Comparison of ENCODE assay signal across 2 cellular contexts in the genomic region with DNA sequence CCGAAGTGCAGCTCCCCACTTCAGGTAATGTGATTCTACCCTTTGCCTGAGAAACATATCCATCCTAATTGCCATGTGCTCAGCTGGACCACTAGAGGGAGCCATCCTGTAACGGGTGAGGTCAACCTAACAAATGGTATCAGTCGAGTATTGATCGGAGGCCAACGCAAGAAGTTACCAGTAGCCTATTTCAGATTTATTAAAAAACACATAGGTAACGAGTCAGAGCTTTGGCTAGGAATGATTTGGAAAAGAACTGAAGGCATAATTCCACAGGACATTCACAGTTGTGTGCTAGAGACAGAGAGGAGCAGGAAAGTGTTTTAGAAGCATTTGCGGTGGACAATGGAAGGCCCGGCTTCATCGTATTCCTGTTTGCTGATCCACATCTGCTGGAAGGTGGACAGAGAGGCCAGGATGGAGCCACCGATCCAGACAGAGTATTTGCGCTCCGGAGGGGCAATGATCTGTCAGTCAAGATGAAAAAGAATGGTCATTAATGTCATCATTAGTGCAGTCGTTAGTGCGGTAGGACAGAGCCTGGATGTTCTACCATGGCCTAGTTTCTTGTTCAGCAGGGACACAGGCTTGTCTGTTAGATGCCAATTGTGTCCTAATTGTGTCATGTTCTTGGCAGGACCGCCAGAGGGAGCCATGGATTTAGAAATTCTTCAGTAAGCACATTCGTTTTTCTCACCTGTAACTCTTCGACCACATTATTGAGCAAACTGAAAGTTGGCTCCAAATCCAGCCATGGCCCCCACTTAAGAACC.
TF ChIP-seq lines count a peak whose summit lies in the region.

No MANE protein-coding gene starts in this region.

TF ChIP-seq in GM23338, 12 proteins besides CTCF, POLR2A, EP300 and RAD21:
- TF ChIP-seq STAT1 (IDR thresholded peaks at IDR 0.05; ENCODE audit: unreplicated experiment): no peak
- TF ChIP-seq REST (IDR thresholded peaks at IDR 0.05; ENCODE audit: unreplicated experiment): no peak
- TF ChIP-seq, protein P1, sequence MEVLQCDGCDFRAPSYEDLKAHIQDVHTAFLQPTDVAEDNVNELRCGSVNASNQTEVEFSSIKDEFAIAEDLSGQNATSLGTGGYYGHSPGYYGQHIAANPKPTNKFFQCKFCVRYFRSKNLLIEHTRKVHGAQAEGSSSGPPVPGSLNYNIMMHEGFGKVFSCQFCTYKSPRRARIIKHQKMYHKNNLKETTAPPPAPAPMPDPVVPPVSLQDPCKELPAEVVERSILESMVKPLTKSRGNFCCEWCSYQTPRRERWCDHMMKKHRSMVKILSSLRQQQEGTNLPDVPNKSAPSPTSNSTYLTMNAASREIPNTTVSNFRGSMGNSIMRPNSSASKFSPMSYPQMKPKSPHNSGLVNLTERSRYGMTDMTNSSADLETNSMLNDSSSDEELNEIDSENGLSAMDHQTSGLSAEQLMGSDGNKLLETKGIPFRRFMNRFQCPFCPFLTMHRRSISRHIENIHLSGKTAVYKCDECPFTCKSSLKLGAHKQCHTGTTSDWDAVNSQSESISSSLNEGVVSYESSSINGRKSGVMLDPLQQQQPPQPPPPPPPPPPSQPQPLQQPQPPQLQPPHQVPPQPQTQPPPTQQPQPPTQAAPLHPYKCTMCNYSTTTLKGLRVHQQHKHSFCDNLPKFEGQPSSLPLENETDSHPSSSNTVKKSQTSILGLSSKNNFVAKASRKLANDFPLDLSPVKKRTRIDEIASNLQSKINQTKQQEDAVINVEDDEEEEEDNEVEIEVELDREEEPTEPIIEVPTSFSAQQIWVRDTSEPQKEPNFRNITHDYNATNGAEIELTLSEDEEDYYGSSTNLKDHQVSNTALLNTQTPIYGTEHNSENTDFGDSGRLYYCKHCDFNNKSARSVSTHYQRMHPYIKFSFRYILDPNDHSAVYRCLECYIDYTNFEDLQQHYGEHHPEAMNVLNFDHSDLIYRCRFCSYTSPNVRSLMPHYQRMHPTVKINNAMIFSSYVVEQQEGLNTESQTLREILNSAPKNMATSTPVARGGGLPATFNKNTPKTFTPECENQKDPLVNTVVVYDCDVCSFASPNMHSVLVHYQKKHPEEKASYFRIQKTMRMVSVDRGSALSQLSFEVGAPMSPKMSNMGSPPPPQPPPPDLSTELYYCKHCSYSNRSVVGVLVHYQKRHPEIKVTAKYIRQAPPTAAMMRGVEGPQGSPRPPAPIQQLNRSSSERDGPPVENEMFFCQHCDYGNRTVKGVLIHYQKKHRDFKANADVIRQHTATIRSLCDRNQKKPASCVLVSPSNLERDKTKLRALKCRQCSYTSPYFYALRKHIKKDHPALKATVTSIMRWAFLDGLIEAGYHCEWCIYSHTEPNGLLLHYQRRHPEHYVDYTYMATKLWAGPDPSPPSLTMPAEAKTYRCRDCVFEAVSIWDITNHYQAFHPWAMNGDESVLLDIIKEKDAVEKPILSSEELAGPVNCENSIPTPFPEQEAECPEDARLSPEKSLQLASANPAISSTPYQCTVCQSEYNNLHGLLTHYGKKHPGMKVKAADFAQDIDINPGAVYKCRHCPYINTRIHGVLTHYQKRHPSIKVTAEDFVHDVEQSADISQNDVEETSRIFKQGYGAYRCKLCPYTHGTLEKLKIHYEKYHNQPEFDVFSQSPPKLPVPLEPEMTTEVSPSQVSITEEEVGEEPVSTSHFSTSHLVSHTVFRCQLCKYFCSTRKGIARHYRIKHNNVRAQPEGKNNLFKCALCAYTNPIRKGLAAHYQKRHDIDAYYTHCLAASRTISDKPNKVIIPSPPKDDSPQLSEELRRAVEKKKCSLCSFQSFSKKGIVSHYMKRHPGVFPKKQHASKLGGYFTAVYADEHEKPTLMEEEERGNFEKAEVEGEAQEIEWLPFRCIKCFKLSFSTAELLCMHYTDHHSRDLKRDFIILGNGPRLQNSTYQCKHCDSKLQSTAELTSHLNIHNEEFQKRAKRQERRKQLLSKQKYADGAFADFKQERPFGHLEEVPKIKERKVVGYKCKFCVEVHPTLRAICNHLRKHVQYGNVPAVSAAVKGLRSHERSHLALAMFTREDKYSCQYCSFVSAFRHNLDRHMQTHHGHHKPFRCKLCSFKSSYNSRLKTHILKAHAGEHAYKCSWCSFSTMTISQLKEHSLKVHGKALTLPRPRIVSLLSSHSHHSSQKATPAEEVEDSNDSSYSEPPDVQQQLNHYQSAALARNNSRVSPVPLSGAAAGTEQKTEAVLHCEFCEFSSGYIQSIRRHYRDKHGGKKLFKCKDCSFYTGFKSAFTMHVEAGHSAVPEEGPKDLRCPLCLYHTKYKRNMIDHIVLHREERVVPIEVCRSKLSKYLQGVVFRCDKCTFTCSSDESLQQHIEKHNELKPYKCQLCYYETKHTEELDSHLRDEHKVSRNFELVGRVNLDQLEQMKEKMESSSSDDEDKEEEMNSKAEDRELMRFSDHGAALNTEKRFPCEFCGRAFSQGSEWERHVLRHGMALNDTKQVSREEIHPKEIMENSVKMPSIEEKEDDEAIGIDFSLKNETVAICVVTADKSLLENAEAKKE (CRISPR knock-in tag; IDR thresholded peaks at IDR 0.05): peak; percentile 46; the same call in 1 of the 2 replicates
- TF ChIP-seq NANOG (IDR thresholded peaks at IDR 0.05; ENCODE audit: borderline replicate concordance): no peak
TF ChIP-seq in GM23338: peak in this region for 1.

TF ChIP-seq in K562, 482 proteins besides CTCF, POLR2A, EP300 and RAD21:
- no peak for TF ChIP-seq RUNX1 (IDR thresholded peaks at IDR 0.05; ENCODE audit: low read depth)
- 0 out of 2 replicates have a peak, but pooled peaks have one; percentile 15 for TF ChIP-seq CREM (IDR thresholded peaks at IDR 0.05; ENCODE audit: low read depth)
- TF ChIP-seq CEBPB (tag; IDR thresholded peaks at IDR 0.05): 0 out of 2 replicates have a peak, but pooled peaks have one; percentile 10
- TF ChIP-seq, protein P2, sequence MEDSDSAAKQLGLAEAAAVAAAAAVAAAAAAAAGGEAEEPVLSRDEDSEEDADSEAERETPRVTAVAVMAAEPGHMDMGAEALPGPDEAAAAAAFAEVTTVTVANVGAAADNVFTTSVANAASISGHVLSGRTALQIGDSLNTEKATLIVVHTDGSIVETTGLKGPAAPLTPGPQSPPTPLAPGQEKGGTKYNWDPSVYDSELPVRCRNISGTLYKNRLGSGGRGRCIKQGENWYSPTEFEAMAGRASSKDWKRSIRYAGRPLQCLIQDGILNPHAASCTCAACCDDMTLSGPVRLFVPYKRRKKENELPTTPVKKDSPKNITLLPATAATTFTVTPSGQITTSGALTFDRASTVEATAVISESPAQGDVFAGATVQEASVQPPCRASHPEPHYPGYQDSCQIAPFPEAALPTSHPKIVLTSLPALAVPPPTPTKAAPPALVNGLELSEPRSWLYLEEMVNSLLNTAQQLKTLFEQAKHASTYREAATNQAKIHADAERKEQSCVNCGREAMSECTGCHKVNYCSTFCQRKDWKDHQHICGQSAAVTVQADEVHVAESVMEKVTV (CRISPR knock-in tag; IDR thresholded peaks at IDR 0.05): peak; percentile 40; the same call in 1 of the 2 replicates
- TF ChIP-seq SMC3 (conservative IDR thresholded peaks at IDR 0.05; ENCODE audit: insufficient read depth, low read depth, low read length): peak; percentile 34
- TF ChIP-seq CTCFL (IDR thresholded peaks at IDR 0.05; ENCODE audit: borderline replicate concordance, insufficient read depth, low read depth, low read length, poor library complexity, severe bottlenecking): peak; percentile 17
- 0 out of 2 replicates have a peak, but pooled peaks have one; percentile 19 for TF ChIP-seq L3MBTL2 (IDR thresholded peaks at IDR 0.05)
- TF ChIP-seq CBX1 (IDR thresholded peaks at IDR 0.05; ENCODE audit: low read depth): no peak
